In the genomic region with DNA sequence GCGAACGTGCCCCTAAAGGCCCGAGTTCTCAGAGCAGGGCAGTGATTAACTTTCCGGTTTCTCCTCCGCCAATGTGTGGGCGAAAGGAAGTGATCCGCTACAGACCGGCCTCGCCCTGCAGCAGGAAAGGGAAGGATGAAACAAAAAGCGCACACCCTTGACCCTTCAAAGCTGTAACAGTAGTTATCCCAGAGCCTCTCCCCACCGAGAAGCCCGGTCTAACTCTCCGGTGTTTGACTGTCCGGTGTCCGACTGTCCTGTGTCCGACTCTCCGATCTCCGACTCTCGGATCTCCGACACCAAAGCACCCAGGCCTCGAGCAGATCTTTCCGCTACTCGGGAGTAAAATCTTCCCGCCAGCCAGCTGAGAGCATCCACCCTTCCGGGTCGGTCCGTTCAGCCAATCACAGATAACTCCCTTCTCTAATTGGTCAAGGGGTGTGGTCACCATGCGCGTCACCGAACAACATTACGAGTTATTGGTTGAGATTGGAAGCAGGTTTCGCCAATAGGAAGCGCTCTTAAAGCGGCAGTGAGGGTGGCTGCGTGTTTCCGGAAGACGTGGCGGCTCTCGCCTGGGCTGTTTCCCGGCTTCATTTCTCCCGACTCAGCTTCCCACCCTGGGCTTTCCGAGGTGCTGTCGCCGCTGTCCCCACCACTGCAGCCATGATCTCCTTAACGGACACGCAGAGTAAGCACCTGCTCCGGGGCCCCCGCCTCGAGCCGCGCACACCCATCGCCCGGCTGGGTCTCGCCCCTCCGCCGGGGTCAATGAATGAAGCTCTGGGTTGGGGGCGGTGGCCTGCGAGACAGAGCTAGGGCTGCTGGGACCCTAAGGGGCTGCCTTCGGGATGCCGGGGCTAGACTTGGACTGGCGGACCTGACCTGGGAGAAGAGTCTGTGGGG, we compare ENCODE assay signal across 8 cellular contexts. TPM values are rescaled to one million over a fixed set of nuclear protein-coding genes. Genes with fewer than 3 reads are reported as not detected.
DNase-seq lines count a peak whose midpoint lies in the region; ATAC-seq, FAIRE-seq and TF ChIP-seq lines count a peak whose summit lies in the region.

A gene with protein sequence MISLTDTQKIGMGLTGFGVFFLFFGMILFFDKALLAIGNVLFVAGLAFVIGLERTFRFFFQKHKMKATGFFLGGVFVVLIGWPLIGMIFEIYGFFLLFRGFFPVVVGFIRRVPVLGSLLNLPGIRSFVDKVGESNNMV (plus strand): TSS at position 532 of the 906 bp plus-strand sequence. CDS start 135 bp downstream, at position 667.
RECQL (minus strand) TSS at position 378 of the 906 bp plus-strand sequence. CDS start 2,065 bp downstream, outside the sequence.

- no peak for TF ChIP-seq CTCF in Caco-2 (IDR thresholded peaks at IDR 0.05; ENCODE audit: insufficient read depth in 1 of 2, low read depth in 1 of 2, low read length in 1 of 2, severe bottlenecking in 1 of 2, unreplicated experiment in 1 of 2)

- H3K4me1 ChIP-seq in Caco-2 (no peaks in the 10 kb centered on the region; the same call in 1 of the 2 replicates), endocrine pancreas (ENCODE audit: control insufficient read depth, insufficient read depth, low read length) (peaks cover 8% of the 10 kb centered on the region)

- peak within 1 kb of the TSS; percentile 99 for H3K9ac ChIP-seq in endocrine pancreas (ENCODE audit: control insufficient read depth, insufficient read depth, low read length)

- intact Hi-C loops in Caco-2 (cut with micrococcal nuclease; ENCODE audit: unreplicated experiment): loop anchor here (1.0 to 5.0 kb wide), 5 partner anchors 64 to 179 kb away; partner anchors contain the start of genes LDHB and PYROXD1

- POLR2A ChIA-PET in Caco-2 (lab: Charles Lee): interaction anchor here (0.6 to 1.6 kb wide), 6 partner anchors 64 to 257 kb away, joined by 3 to 6 read pairs (median 4); partner anchors contain the start of genes LDHB and PYROXD1

- peak; percentile 86 for FAIRE-seq in HTR-8/SVneo (lab: Jason Lieb, UNC)

- CTCF ChIA-PET in Caco-2 (lab: Charles Lee): interaction anchor here (0.5 to 1.4 kb wide), 3 partner anchors 12 to 179 kb away, joined by 3 to 7 read pairs (median 4); no protein-coding TSS in a partner anchor

- ATAC-seq in GM21381 (IDR thresholded peaks at IDR 0.05; ENCODE audit: unreplicated experiment) (peak; percentile 98), memory B cell (ENCODE audit: low read depth) (peak; percentile 97)

- H3K36me3 Mint-ChIP-seq in Caco-2 (ENCODE audit: insufficient read depth, unreplicated experiment) (no peaks in the 10 kb centered on the region), memory B cell (peaks cover 17% of the 10 kb centered on the region)

- H3K36me3 ChIP-seq in Caco-2 (ENCODE audit: control insufficient read depth, insufficient read depth, low read length): no peaks in the 10 kb centered on the region
- no peaks in the 10 kb centered on the region for H3K36me3 ChIP-seq in endocrine pancreas (ENCODE audit: control insufficient read depth, insufficient read depth, low read length)

- no peaks in the 10 kb centered on the region for H3K27me3 ChIP-seq in Caco-2 (replicated peaks; ENCODE audit: control insufficient read depth, insufficient read depth, low read length)
- H3K27me3 ChIP-seq in endocrine pancreas (ENCODE audit: control insufficient read depth, insufficient read depth, low read length): no peaks in the 10 kb centered on the region

- H3K27me3 Mint-ChIP-seq in Caco-2 (ENCODE audit: insufficient read depth, unreplicated experiment) (no peaks in the 10 kb centered on the region), memory B cell (no peaks in the 10 kb centered on the region)

- H3K4me3 ChIP-seq in Caco-2 (ENCODE audit: low read depth, low read length): peak within 1 kb of the TSS; percentile 70
- H3K4me3 ChIP-seq in endocrine pancreas (ENCODE audit: control insufficient read depth, insufficient read depth, low read length): peak within 1 kb of the TSS; percentile 94

- no TSS peak for BruUV-seq in Caco-2 (replicated peaks; lab: Mats Ljungman, UMichigan)

- H3K9me3 Mint-ChIP-seq in Caco-2 (ENCODE audit: unreplicated experiment) (no peaks in the 10 kb centered on the region), memory B cell (no peaks in the 10 kb centered on the region)

- H3K4me3 Mint-ChIP-seq in Caco-2 (ENCODE audit: unreplicated experiment) (no peak within 1 kb of the TSS), memory B cell (no peak within 1 kb of the TSS)

- H3K4me1 Mint-ChIP-seq in Caco-2 (ENCODE audit: low read depth, unreplicated experiment) (peaks cover 9% of the 10 kb centered on the region), memory B cell (peaks cover 18% of the 10 kb centered on the region)

- no peak within 1 kb of the TSS for H3K27ac Mint-ChIP-seq in Caco-2 (ENCODE audit: unreplicated experiment)
- H3K27ac Mint-ChIP-seq in memory B cell: no peak within 1 kb of the TSS

- H3K9me3 ChIP-seq in Caco-2: no peaks in the 10 kb centered on the region
- H3K9me3 ChIP-seq in endocrine pancreas (ENCODE audit: control insufficient read depth, low read length): no peaks in the 10 kb centered on the region

- DNase-seq in Caco-2 (peak; percentile 98), HTR-8/SVneo (ENCODE audit: insufficient read length, low spot score) (peak; percentile 91), NOMO-1 treated with DMSO at 0.1 percent for 48 hours (lab: John Stamatoyannopoulos, UW; ENCODE audit: unreplicated experiment) (peak; percentile 98), memory B cell (ENCODE audit: low spot score in 2 of 2) (peak; percentile 81 to 90)
- peak; percentile 74 to 85 for DNase-seq in activated CD8-positive, alpha-beta memory T cell treated with anti-CD3 and anti-CD28 coated beads for 4 hours (ENCODE audit: low read depth in 2 of 2)
- peak; percentile 74 for DNase-seq in stimulated activated CD8-positive, alpha-beta memory T cell treated with anti-CD3 and anti-CD28 coated beads, Interleukin-12 subunit alpha, Interleukin-12 subunit beta, amount 100 ng/mL, for 24 hours (ENCODE audit: extremely low read depth)

RNA-seq across cellular contexts. Expression of the first gene that starts in this region (rescaled TPM):
- total RNA-seq in Caco-2 (2022): 75.9 and 81.7 TPM in 2 replicates

RNA-seq across cellular contexts. Expression of gene RECQL, which starts in this region (rescaled TPM):
- total RNA-seq in Caco-2 (2022): 50.7 and 55.3 TPM in 2 replicates

Comparison
In these comparisons a context has a peak if more than half of its experiments do, and no peak if none do; other contexts are left out.
1. Peak in every context shown above with its lines: DNase-seq, ATAC-seq and H3K4me3 ChIP-seq.